Comparison of ENCODE assay signal across 28 cellular contexts in the genomic region with DNA sequence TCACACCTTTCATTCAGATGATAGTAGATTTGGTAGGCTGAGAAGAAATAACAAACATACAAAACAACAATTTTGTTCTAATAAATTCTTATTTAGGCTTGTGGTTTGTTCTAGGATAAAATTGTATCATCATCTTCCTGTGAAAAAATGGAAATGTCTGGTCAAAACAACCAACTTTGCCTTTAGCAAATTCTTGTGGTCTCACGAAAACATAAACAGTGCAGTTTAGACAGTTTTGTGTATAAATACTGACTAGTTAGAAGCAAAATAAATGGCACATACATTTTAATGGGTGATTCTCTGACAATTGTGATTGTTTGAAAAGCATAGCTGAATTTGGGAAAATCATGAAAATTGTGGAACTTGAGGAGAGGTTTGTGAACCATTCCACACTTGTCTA.
"Had no signal": no experiment of that assay in that cellular context is flagged by ENCODE, and none has a peak within 500 bp of the region (broad histone marks: within the 10 kb centered on the region; RNA-seq: fewer than 3 reads in every experiment).

No MANE protein-coding gene starts in this region.

- H3K4me3 ChIP-seq: pancreas, psoas muscle, right lobe of liver, sigmoid colon, spleen, suprapubic skin, testis, tibial artery, transverse colon, upper lobe of left lung, vagina had no signal

- H3K27ac ChIP-seq: neutrophil, pancreas, psoas muscle, right lobe of liver, sigmoid colon, spleen, suprapubic skin, testis, tibial artery, transverse colon, upper lobe of left lung, vagina had no signal

- H3K9me3 ChIP-seq: neutrophil, pancreas, psoas muscle, right lobe of liver, sigmoid colon, spleen, suprapubic skin, testis, tibial artery, transverse colon, upper lobe of left lung, vagina had no signal

- H3K36me3 ChIP-seq: neutrophil, pancreas, right lobe of liver, sigmoid colon, spleen, suprapubic skin, tibial artery, transverse colon, upper lobe of left lung, vagina had no signal

- H3K27me3 ChIP-seq: neutrophil, pancreas, right lobe of liver, sigmoid colon, spleen, suprapubic skin, testis, tibial artery, transverse colon, upper lobe of left lung, vagina had no signal

- ATAC-seq: naive thymus-derived CD8-positive, alpha-beta T cell; pancreas; psoas muscle; right cardiac atrium; right lobe of liver; stimulated activated memory B cell treated with anti-CD40 and anti-IgM and Interleukin-4, amounts not matched to agents 10 μg/mL and 1 μg/mL and 100 μg/mL, for 72 hours; stimulated activated naive CD8-positive, alpha-beta T cell treated with anti-CD3 and anti-CD28 coated beads, Interleukin-15, amount 100 ng/mL, for 72 hours; stimulated activated naive CD8-positive, alpha-beta T cell treated with anti-CD3 and anti-CD28 coated beads, Interleukin-15, Interleukin-2, amounts not matched to agents 100 U/mL and 50 U/mL, for 24 hours had no signal

- DNase-seq: naive B cell; naive thymus-derived CD8-positive, alpha-beta T cell; nucleus accumbens; pancreas; psoas muscle; right cardiac atrium; right lobe of liver; sigmoid colon; small intestine; spleen; stimulated activated CD4-positive, alpha-beta T cell treated with anti-CD3 and anti-CD28 coated beads, Interleukin-12 subunit alpha, Interleukin-12 subunit beta, amount 100 ng/mL, for 4 hours; stimulated activated CD4-positive, alpha-beta T cell treated with anti-CD3 and anti-CD28 coated beads, Interleukin-1b, Interleukin-23, amount 100 ng/mL, for 48 hours; stimulated activated CD4-positive, alpha-beta T cell treated with anti-CD3 and anti-CD28 coated beads, Interleukin-4, amount 100 ng/mL, for 1 hour; stimulated activated CD4-positive, alpha-beta T cell treated with anti-CD3 and anti-CD28 coated beads, Interleukin-4, amount 100 ng/mL, for 4 hours; stimulated activated CD8-positive, alpha-beta memory T cell treated with anti-CD3 and anti-CD28 coated beads, Interleukin-4, amount 100 ng/mL, for 48 hours; stimulated activated naive CD4-positive, alpha-beta T cell; stimulated activated naive CD8-positive, alpha-beta T cell treated with anti-CD3 and anti-CD28 coated beads, Interleukin-15, amount 100 ng/mL, for 72 hours; stimulated activated naive CD8-positive, alpha-beta T cell treated with anti-CD3 and anti-CD28 coated beads, Interleukin-15, Interleukin-2, amounts not matched to agents 100 U/mL and 50 U/mL, for 24 hours; substantia nigra; testis; tibial artery; transverse colon; upper lobe of left lung had no signal

- FAIRE-seq: pancreas, small intestine, urothelium cell line had no signal
